In the genomic region with DNA sequence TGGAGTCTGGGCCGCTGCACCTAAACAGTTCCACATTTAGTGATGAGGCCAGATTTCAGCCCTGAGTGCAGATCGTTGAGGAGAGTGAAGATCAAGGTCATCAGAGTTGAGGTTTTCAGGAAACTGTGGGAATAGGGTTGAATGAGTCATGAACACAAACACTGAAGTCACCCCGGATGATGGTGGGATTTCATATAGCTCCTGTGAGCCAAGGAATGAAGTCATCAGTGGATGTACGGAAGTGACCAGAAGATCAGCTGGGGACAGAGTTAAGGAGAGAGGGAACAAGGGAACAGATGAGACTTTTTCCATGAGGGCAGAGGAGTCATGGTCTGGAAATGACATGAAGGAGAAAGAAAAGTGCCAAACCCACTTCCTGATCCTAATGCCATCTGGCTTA, we compare ENCODE assay signal across 10 cellular contexts. TPM values are rescaled to one million over a fixed set of nuclear protein-coding genes. Genes with fewer than 3 reads are reported as not detected.
A peak's percentile ranks its signal among the peaks of the same experiment; 100 is the strongest.
DNase-seq lines count a peak whose midpoint lies in the region; ATAC-seq and TF ChIP-seq lines count a peak whose summit lies in the region.
"Had no signal": no experiment of that assay in that cellular context is flagged by ENCODE, and none has a peak within 500 bp of the region (broad histone marks: within the 10 kb centered on the region; RNA-seq: fewer than 3 reads in every experiment).

No MANE protein-coding gene starts in this region.

- intact Hi-C loops in adrenal gland (cut with DNase I): loop anchor here (2.0 to 5.0 kb wide), 2 partner anchors 239 to 242 kb away; no protein-coding TSS in a partner anchor
- intact Hi-C loops in heart right ventricle (cut with DNase I): loop anchor here in 5 of 10 donors (2.0 to 10.0 kb wide), 6 partner anchors 34 to 244 kb away; partner anchors contain the start of gene PALM2AKAP2 (in 2 of the 5)
- intact Hi-C loops in stomach (cut with DNase I; ENCODE audit: low total_unique reads): loop anchor here (5.0 kb wide), 1 partner anchor 244 kb away; no protein-coding TSS in a partner anchor

- WGBS in adrenal gland, 4 donors: 32 to 38% (median 35%) methylated on average over 4 of the region's 4 CpGs
- 26 to 28% methylated on average over 4 of the region's 4 CpGs for WGBS in heart right ventricle, 2 donors
- WGBS in stomach, 5 donors: 45 to 61% (median 56%) methylated on average over 4 of the region's 4 CpGs

- H3K36me3 ChIP-seq in adrenal gland (replicated peaks in 1 of 2): no peaks in the 10 kb centered on the region
- no peaks in the 10 kb centered on the region for H3K36me3 ChIP-seq in heart right ventricle
- H3K36me3 ChIP-seq in stomach: no peaks in the 10 kb centered on the region
- no peaks in the 10 kb centered on the region for H3K36me3 ChIP-seq in HAP-1 (replicated peaks)

- H3K9me3 ChIP-seq in adrenal gland (replicated peaks in 1 of 3): no peaks in the 10 kb centered on the region
- H3K9me3 ChIP-seq in heart right ventricle: no peaks in the 10 kb centered on the region
- H3K9me3 ChIP-seq in stomach: no peaks in the 10 kb centered on the region
- H3K9me3 ChIP-seq in HAP-1: no peaks in the 10 kb centered on the region

- TF ChIP-seq CTCF in adrenal gland (IDR thresholded peaks at IDR 0.05) (no peak), heart right ventricle (IDR thresholded peaks at IDR 0.05) (no peak), stomach (IDR thresholded peaks at IDR 0.05) (no peak)

- DNase-seq in HK-2 (ENCODE audit: unreplicated experiment) (peak; percentile 64), adrenal gland (peak; percentile 31 to 70 (median 62)), heart right ventricle (peak in 1 of 2 donors; percentile 74), stomach (no peak), mesenteric fat pad (ENCODE audit: low spot score) (no peak), cerebellar nuclear complex (lab: John Stamatoyannopoulos, UW) (no peak), NCI-H345 treated with DMSO at 0.1 percent for 48 hours (lab: John Stamatoyannopoulos, UW; ENCODE audit: unreplicated experiment) (no peak), HAP-1 (ENCODE audit: low spot score in 2 of 2) (no peak)
- DNase-seq: activated CD8-positive, alpha-beta memory T cell treated with anti-CD3 and anti-CD28 coated beads, Interleukin-2, amount 50 U/mL, for 4 hours; glutamatergic neuron had no signal

- H3K4me1 ChIP-seq in adrenal gland (replicated peaks in 1 of 2) (peaks cover 12% of the 10 kb centered on the region in 2 donors), heart right ventricle (peaks cover 6 to 46% (median 32%) of the 10 kb centered on the region in 9 donors), stomach (peaks cover 0 to 10% (median 0%) of the 10 kb centered on the region in 4 donors), HAP-1 (no peaks in the 10 kb centered on the region)

- peak; percentile 67 to 90 (median 83) for ATAC-seq in heart right ventricle

- H3K27ac ChIP-seq in adrenal gland (peak overlapping the region in 3 of 5 donors; percentile 10 to 62 (median 30)), heart right ventricle (peak overlapping the region in 9 of 10 donors; percentile 4 to 83 (median 72)), stomach (peak overlapping the region in 3 of 5 donors; percentile 30 to 58 (median 49))

- TF ChIP-seq POLR2A in adrenal gland (IDR thresholded peaks at IDR 0.05) (no peak), stomach (IDR thresholded peaks at IDR 0.05) (no peak)

- H3K4me3 ChIP-seq in adrenal gland: no peak overlapping the region
- no peak overlapping the region for H3K4me3 ChIP-seq in heart right ventricle
- no peak overlapping the region for H3K4me3 ChIP-seq in stomach
- no peak overlapping the region for H3K4me3 ChIP-seq in HAP-1

- H3K27me3 ChIP-seq in adrenal gland (no peaks in the 10 kb centered on the region), heart right ventricle (no peaks in the 10 kb centered on the region), stomach (peaks cover 0 to 3% (median 0%) of the 10 kb centered on the region in 3 donors), HAP-1 (ENCODE audit: low read depth) (0 out of 2 replicates have a peak, but pooled peaks cover 6% of the 10 kb centered on the region)

- TF ChIP-seq EP300 in stomach (IDR thresholded peaks at IDR 0.05): no peak

- in situ Hi-C loops in HAP-1 (cut with MboI; ENCODE audit: low sequenced_read_pairs): loop anchor here (10.0 kb wide), 1 partner anchor 242 kb away; no protein-coding TSS in a partner anchor

RNA-seq across cellular contexts. Expression of gene PALM2AKAP2, which starts 36.5 kb away (rescaled TPM):
- 10 to 100 TPM; 18.0 to 27.3 (median 23.3) TPM for total RNA-seq in adrenal gland
- polyA plus RNA-seq in adrenal gland: 1 to 10 TPM in 2 of 3 donors, under 1 TPM in 1; 0.07 to 5.8 (median 5.8) TPM
- 100 to 1,000 TPM in 5 of 10 donors, 10 to 100 TPM in 5; 66.3 to 111 (median 98.8) TPM for total RNA-seq in heart right ventricle
- polyA plus RNA-seq in heart right ventricle: 1 to 10 TPM; 3.1 to 3.7 TPM
- 1 to 10 TPM in 3 of 5 donors, not detected in 2; 1.3 to 6.2 (median 1.7) TPM for total RNA-seq in stomach
- 1 to 10 TPM in 1 of 3 donors, under 1 TPM in 1, not detected in 1; 0.05 to 1.2 TPM for polyA plus RNA-seq in stomach
- 120 TPM for total RNA-seq in mesenteric fat pad

Comparison
In these comparisons a context has a peak if more than half of its experiments do, and no peak if none do; other contexts are left out.
1. DNase-seq: peak in HK-2 (single experiment) and adrenal gland (7 of 7); none in stomach (single experiment), mesenteric fat pad (single experiment), cerebellar nuclear complex (0 of 2), NCI-H345 treated with DMSO at 0.1 percent for 48 hours (single experiment) and HAP-1 (0 of 2).
2. Peak in every context shown above with its lines, with median percentiles within 50 percentile points of each other: H3K27ac ChIP-seq.